ENCODE assay signal across 25 cellular contexts in genomic region chr1:165840419-165840818, GRCh38.
"Had no signal": no experiment of that assay in that cellular context is flagged by ENCODE, and none has a peak within 500 bp of the region (broad histone marks: within the 10 kb centered on the region; RNA-seq: fewer than 3 reads in every experiment).

No MANE protein-coding gene starts in this region.

- DNase-seq: activated CD4-positive, alpha-beta memory T cell treated with anti-CD3 and anti-CD28 coated beads for 36 hours; activated CD4-positive, alpha-beta T cell treated with anti-CD3 and anti-CD28 coated beads, Interleukin-2, amount 10 ng/mL, durations not matched to agents 7 days and 5 days; activated CD4-positive, CD25-positive, alpha-beta regulatory T cell; activated CD8-positive, alpha-beta memory T cell treated with anti-CD3 and anti-CD28 coated beads for 24 hours; activated gamma-delta T cell; activated naive CD4-positive, alpha-beta T cell treated with anti-CD3 and anti-CD28 coated beads for 36 hours; activated T-cell treated with anti-CD3 and anti-CD28 coated beads, Interleukin-2, amount 50 U/mL, for 4 hours; brain microvascular endothelial cell; KBM-7; NCI-H1092; NCI-H1417; NCI-H1930; NCI-H2171; NCI-H2227 treated with DMSO at 0.1 percent for 48 hours; NCI-H510A; NCI-H69; NK-92 treated with Interleukin-12 subunit alpha and Interleukin-12 subunit beta, amount 100 ng/mL, for 24 hours; OCI-M1; SHP77; SW 1271 had no signal

- H3K4me3 ChIP-seq: cardiac muscle cell, SJSA1 had no signal

- H3K36me3 ChIP-seq: brain microvascular endothelial cell, cardiac muscle cell, SJSA1 had no signal

- ATAC-seq: activated T-cell treated with anti-CD3 and anti-CD28 coated beads, Interleukin-2, amount 50 U/mL, for 4 hours; activated T-helper 17 cell treated with anti-CD3 and anti-CD28 coated beads, Interleukin-2, amount 50 U/mL, for 72 hours; Panc1; SK-N-SH treated with all-trans-retinoic acid at 6 μM for 48 hours had no signal

- H3K27me3 ChIP-seq: brain microvascular endothelial cell, SJSA1 had no signal

- H3K9me3 ChIP-seq: SJSA1 had no signal

- H3K27ac ChIP-seq: brain microvascular endothelial cell, cardiac muscle cell, SJSA1 had no signal
